ENCODE assay signal across 8 cellular contexts in the genomic region with DNA sequence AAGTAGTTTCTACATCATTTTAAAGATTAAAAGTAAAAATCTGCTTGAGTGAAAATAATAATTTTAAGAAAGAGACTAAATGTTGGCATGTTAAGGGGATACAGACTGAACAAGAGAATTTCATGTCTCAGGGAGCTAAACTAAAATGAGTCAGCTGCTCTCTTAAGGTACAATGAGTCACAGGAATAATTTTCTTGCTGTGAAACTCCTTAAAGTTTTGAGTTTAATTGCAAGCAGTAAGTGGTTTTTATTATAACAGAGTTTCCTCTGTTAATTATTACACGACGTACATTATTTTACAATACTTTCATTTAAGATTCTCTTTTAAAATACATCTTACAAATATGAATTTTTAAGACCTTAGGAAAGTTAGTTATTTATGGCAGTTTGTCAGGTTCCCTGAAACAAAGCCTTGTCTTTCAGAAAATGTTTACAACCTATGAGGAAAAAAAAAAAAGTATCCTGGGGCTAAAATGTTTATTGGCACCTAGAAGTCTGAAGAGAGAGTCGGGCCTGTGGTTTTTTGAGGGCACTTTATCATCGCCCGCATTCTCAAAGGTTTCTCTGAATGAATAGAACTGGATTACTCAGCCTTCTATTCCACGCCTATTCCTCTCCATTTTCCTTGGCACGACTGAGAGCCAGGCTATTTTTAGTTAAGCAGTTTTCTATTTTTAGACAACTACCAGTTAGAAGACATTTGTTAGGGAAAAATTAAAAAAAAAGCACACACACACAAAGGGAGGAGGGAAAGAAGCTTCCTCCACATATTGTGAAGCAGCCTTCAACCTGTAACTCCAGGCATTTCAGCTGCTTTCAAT.
DNase-seq lines count a peak whose midpoint lies in the region; ATAC-seq and TF ChIP-seq lines count a peak whose summit lies in the region.

No MANE protein-coding gene starts in this region.

- TF ChIP-seq EP300 in Ishikawa (IDR thresholded peaks at IDR 0.05; ENCODE audit: borderline replicate concordance) (no peak), sigmoid colon (IDR thresholded peaks at IDR 0.05) (peak in 1 of 4 donors; percentile 10)

- H3K36me3 Mint-ChIP-seq in activated naive CD8-positive, alpha-beta T cell treated with anti-CD3 and anti-CD28 coated beads for 36 hours: no peaks in the 10 kb centered on the region

- H3K4me2 ChIP-seq in MM.1S (ENCODE audit: low read depth, low read length): no peak overlapping the region

- H3K79me2 ChIP-seq in MM.1S (ENCODE audit: low read length): peaks cover 99% of the 10 kb centered on the region

- peak overlapping the region; percentile 29 for H3K4me3 Mint-ChIP-seq in activated naive CD8-positive, alpha-beta T cell treated with anti-CD3 and anti-CD28 coated beads for 36 hours

- DNase-seq in EH (ENCODE audit: low read depth) (peak; percentile 97), right atrium auricular region (ENCODE audit: low spot score) (no peak), sigmoid colon (peak; percentile 64), MM.1S (no peak), UCSD-AML1 (lab: John Stamatoyannopoulos, UW; ENCODE audit: unreplicated experiment) (no peak)
- DNase-seq in activated naive CD8-positive, alpha-beta T cell treated with anti-CD3 and anti-CD28 coated beads for 36 hours: peak; percentile 11

- H3K9ac ChIP-seq in MM.1S (ENCODE audit: low read length): no peak overlapping the region

- H3K27ac ChIP-seq in right atrium auricular region (peak overlapping the region; percentile 73 to 80), sigmoid colon (peak overlapping the region; percentile 54 to 84 (median 75)), MM.1S (ENCODE audit: low read length) (no peak overlapping the region)

- no peak for TF ChIP-seq RAD21 in Ishikawa (IDR thresholded peaks at IDR 0.05; ENCODE audit: low read depth)

- TF ChIP-seq CTCF in right atrium auricular region (IDR thresholded peaks at IDR 0.05) (no peak), sigmoid colon (IDR thresholded peaks at IDR 0.05) (no peak), MM.1S (IDR thresholded peaks at IDR 0.05; ENCODE audit: low read length) (no peak)

- no peak overlapping the region for H2AFZ ChIP-seq in MM.1S (ENCODE audit: low read length)

- no peak for TF ChIP-seq POLR2A in sigmoid colon (IDR thresholded peaks at IDR 0.05)

- H3K27ac Mint-ChIP-seq in activated naive CD8-positive, alpha-beta T cell treated with anti-CD3 and anti-CD28 coated beads for 36 hours: peak overlapping the region; percentile 68

- H3K36me3 ChIP-seq in right atrium auricular region (no peaks in the 10 kb centered on the region), sigmoid colon (no peaks in the 10 kb centered on the region), MM.1S (replicated peaks; ENCODE audit: insufficient read depth, low read length) (peaks cover 11% of the 10 kb centered on the region)

- no peaks in the 10 kb centered on the region for H3K9me2 ChIP-seq in MM.1S (replicated peaks; ENCODE audit: insufficient read depth, low read length)

- peaks cover 42% of the 10 kb centered on the region for H4K20me1 ChIP-seq in MM.1S (ENCODE audit: insufficient read depth, low read length)

- H3K27me3 Mint-ChIP-seq in activated naive CD8-positive, alpha-beta T cell treated with anti-CD3 and anti-CD28 coated beads for 36 hours: peaks cover 12% of the 10 kb centered on the region

- no peaks in the 10 kb centered on the region for H3K9me3 Mint-ChIP-seq in activated naive CD8-positive, alpha-beta T cell treated with anti-CD3 and anti-CD28 coated beads for 36 hours

- H3K4me3 ChIP-seq in right atrium auricular region: peak overlapping the region in 1 of 2 donors; percentile 24
- peak overlapping the region in 1 of 4 donors; percentile 12 for H3K4me3 ChIP-seq in sigmoid colon
- H3K4me3 ChIP-seq in MM.1S (ENCODE audit: low read length): no peak overlapping the region

- peaks cover 17% of the 10 kb centered on the region for H3K4me1 Mint-ChIP-seq in activated naive CD8-positive, alpha-beta T cell treated with anti-CD3 and anti-CD28 coated beads for 36 hours

- peak; percentile 52 for ATAC-seq in GM21737 (IDR thresholded peaks at IDR 0.05; ENCODE audit: unreplicated experiment)

- H3K4me1 ChIP-seq in right atrium auricular region: peaks cover 0 to 36% of the 10 kb centered on the region in 2 donors
- peaks cover 0 to 24% (median 23%) of the 10 kb centered on the region in 4 donors for H3K4me1 ChIP-seq in sigmoid colon
- no peaks in the 10 kb centered on the region; the same call in 1 of the 2 replicates for H3K4me1 ChIP-seq in MM.1S (ENCODE audit: low read length)

- 1 to 15% methylated on average over 7 of the region's 7 CpGs for WGBS in sigmoid colon, 2 donors

- H3K9me3 ChIP-seq in right atrium auricular region: no peaks in the 10 kb centered on the region
- no peaks in the 10 kb centered on the region for H3K9me3 ChIP-seq in sigmoid colon
- H3K9me3 ChIP-seq in MM.1S (replicated peaks; ENCODE audit: insufficient read depth, low read length): no peaks in the 10 kb centered on the region

- H3K27me3 ChIP-seq in right atrium auricular region: no peaks in the 10 kb centered on the region
- no peaks in the 10 kb centered on the region for H3K27me3 ChIP-seq in sigmoid colon
- H3K27me3 ChIP-seq in MM.1S (replicated peaks; ENCODE audit: insufficient read depth, low read length): no peaks in the 10 kb centered on the region

- intact Hi-C loops in sigmoid colon (cut with DNase I): loop anchor here (5.0 kb wide), 1 partner anchor 37 kb away; no protein-coding TSS in a partner anchor

- H3F3A ChIP-seq in MM.1S (ENCODE audit: insufficient read depth, low read length): peaks cover 11% of the 10 kb centered on the region

TF ChIP-seq in Ishikawa, 13 proteins besides CTCF, POLR2A, EP300 and RAD21:
- no peak for TF ChIP-seq ZBTB7A (IDR thresholded peaks at IDR 0.05; ENCODE audit: low read depth)
- TF ChIP-seq CREB1 (IDR thresholded peaks at IDR 0.05; ENCODE audit: low read depth): no peak
- no peak for TF ChIP-seq TCF12 (IDR thresholded peaks at IDR 0.05; ENCODE audit: low read depth)
- TF ChIP-seq, protein P1, sequence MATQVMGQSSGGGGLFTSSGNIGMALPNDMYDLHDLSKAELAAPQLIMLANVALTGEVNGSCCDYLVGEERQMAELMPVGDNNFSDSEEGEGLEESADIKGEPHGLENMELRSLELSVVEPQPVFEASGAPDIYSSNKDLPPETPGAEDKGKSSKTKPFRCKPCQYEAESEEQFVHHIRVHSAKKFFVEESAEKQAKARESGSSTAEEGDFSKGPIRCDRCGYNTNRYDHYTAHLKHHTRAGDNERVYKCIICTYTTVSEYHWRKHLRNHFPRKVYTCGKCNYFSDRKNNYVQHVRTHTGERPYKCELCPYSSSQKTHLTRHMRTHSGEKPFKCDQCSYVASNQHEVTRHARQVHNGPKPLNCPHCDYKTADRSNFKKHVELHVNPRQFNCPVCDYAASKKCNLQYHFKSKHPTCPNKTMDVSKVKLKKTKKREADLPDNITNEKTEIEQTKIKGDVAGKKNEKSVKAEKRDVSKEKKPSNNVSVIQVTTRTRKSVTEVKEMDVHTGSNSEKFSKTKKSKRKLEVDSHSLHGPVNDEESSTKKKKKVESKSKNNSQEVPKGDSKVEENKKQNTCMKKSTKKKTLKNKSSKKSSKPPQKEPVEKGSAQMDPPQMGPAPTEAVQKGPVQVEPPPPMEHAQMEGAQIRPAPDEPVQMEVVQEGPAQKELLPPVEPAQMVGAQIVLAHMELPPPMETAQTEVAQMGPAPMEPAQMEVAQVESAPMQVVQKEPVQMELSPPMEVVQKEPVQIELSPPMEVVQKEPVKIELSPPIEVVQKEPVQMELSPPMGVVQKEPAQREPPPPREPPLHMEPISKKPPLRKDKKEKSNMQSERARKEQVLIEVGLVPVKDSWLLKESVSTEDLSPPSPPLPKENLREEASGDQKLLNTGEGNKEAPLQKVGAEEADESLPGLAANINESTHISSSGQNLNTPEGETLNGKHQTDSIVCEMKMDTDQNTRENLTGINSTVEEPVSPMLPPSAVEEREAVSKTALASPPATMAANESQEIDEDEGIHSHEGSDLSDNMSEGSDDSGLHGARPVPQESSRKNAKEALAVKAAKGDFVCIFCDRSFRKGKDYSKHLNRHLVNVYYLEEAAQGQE (IDR thresholded peaks at IDR 0.05; ENCODE audit: low read depth): no peak
- no peak for TF ChIP-seq CEBPB (IDR thresholded peaks at IDR 0.05)
- TF ChIP-seq, protein P2, sequence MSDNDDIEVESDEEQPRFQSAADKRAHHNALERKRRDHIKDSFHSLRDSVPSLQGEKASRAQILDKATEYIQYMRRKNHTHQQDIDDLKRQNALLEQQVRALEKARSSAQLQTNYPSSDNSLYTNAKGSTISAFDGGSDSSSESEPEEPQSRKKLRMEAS (IDR thresholded peaks at IDR 0.05): no peak
- TF ChIP-seq, protein P3, sequence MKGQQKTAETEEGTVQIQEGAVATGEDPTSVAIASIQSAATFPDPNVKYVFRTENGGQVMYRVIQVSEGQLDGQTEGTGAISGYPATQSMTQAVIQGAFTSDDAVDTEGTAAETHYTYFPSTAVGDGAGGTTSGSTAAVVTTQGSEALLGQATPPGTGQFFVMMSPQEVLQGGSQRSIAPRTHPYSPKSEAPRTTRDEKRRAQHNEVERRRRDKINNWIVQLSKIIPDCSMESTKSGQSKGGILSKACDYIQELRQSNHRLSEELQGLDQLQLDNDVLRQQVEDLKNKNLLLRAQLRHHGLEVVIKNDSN (IDR thresholded peaks at IDR 0.05): no peak
- TF ChIP-seq NFIC (IDR thresholded peaks at IDR 0.05): peak; percentile 37; the same call in 1 of the 2 replicates
- TF ChIP-seq EGR1 (IDR thresholded peaks at IDR 0.05): no peak
- no peak for TF ChIP-seq YY1 (IDR thresholded peaks at IDR 0.05; ENCODE audit: low read depth)
- TF ChIP-seq FOXM1 (IDR thresholded peaks at IDR 0.05; ENCODE audit: borderline replicate concordance, low read depth): no peak
- TF ChIP-seq TAF1 (IDR thresholded peaks at IDR 0.05; ENCODE audit: low read depth): no peak
- TF ChIP-seq TEAD4 (IDR thresholded peaks at IDR 0.05): 0 out of 2 replicates have a peak, but pooled peaks have one; percentile 13

Comparison
In these comparisons a context has a peak if more than half of its experiments do, and no peak if none do; other contexts are left out.
1. DNase-seq: peak in EH (single experiment), activated naive CD8-positive, alpha-beta T cell treated with anti-CD3 and anti-CD28 coated beads for 36 hours (single experiment) and sigmoid colon (single experiment); none in right atrium auricular region (single experiment), MM.1S (single experiment) and UCSD-AML1 (single experiment).